ENCODE assay signal across 18 cellular contexts in genomic region chr12:95141305-95141704, GRCh38.
A peak's percentile ranks its signal among the peaks of the same experiment; 100 is the strongest.
DNase-seq lines count a peak whose midpoint lies in the region; ATAC-seq, FAIRE-seq and TF ChIP-seq lines count a peak whose summit lies in the region.
"Had no signal": no experiment of that assay in that cellular context is flagged by ENCODE, and none has a peak within 500 bp of the region (broad histone marks: within the 10 kb centered on the region; RNA-seq: fewer than 3 reads in every experiment).

No MANE protein-coding gene starts in this region.

- H3K79me2 ChIP-seq in HepG2 (ENCODE audit: insufficient read depth, low read length), result no peaks in the 10 kb centered on the region

- TF ChIP-seq POLR2A in right lobe of liver (IDR thresholded peaks at IDR 0.05) (no peak), HepG2 (IDR thresholded peaks at IDR 0.05; ENCODE audit: insufficient read depth in 1 of 2, low read depth in 2 of 2, low read length in 2 of 2) (no peak)

- no peak overlapping the region for H2AFZ ChIP-seq in HepG2 (ENCODE audit: low read length)

- TF ChIP-seq EP300 in HepG2 (IDR thresholded peaks at IDR 0.05; ENCODE audit: low read depth in 2 of 2, low read length in 2 of 2), result no peak
- TF ChIP-seq EP300 in HepG2 (CRISPR knock-in tag; IDR thresholded peaks at IDR 0.05; ENCODE audit: borderline replicate concordance), result no peak

- H3K9me3 ChIP-seq in right lobe of liver (no peaks in the 10 kb centered on the region), HepG2 (ENCODE audit: low read length) (no peaks in the 10 kb centered on the region)
- no peaks in the 10 kb centered on the region for H3K9me3 ChIP-seq in CD4-positive, alpha-beta memory T cell (ENCODE audit: control insufficient read depth in 1 of 2, low read length in 2 of 2)
- H3K9me3 ChIP-seq: Caco-2 had no signal

- DNase-seq in right lobe of liver (no peak), HepG2 (ENCODE audit: low spot score) (no peak), NCI-H82 (lab: John Stamatoyannopoulos, UW) (peak; percentile 90), dermis blood vessel endothelial cell (peak; percentile 76), SKM-1 treated with dmso at 0.1 percent for 144 hours (lab: John Stamatoyannopoulos, UW; ENCODE audit: unreplicated experiment) (no peak), left ventricle myocardium superior (no peak)
- DNase-seq in CD4-positive, alpha-beta memory T cell, result no peak
- DNase-seq: C1 segment of cervical spinal cord; Caco-2; CD8-positive, alpha-beta T cell; DMS153; DND-41; GOT3; HCEC 1CT had no signal

- H3K4me1 ChIP-seq in right lobe of liver (peaks cover 0 to 9% (median 0%) of the 10 kb centered on the region in 4 donors), HepG2 (ENCODE audit: insufficient read depth, low read length) (peaks cover 10% of the 10 kb centered on the region)
- H3K4me1 ChIP-seq in CD4-positive, alpha-beta memory T cell (ENCODE audit: insufficient read depth, low read length), result no peaks in the 10 kb centered on the region

- H3K4me3 ChIP-seq in right lobe of liver (no peak overlapping the region), HepG2 (replicated peaks in 1 of 3; ENCODE audit: insufficient read depth in 1 of 3, low read depth in 2 of 3, low read length in 3 of 3) (no peak overlapping the region)
- no peak overlapping the region for H3K4me3 ChIP-seq in CD4-positive, alpha-beta memory T cell (ENCODE audit: low read length in 2 of 2)
- H3K4me3 ChIP-seq: GM12878 had no signal

- H3K4me3 Mint-ChIP-seq in CD4-positive, alpha-beta memory T cell, result no peak overlapping the region
- H3K4me3 Mint-ChIP-seq: CD8-positive, alpha-beta T cell had no signal

- TF ChIP-seq RAD21 in HepG2 (CRISPR knock-in tag; IDR thresholded peaks at IDR 0.05), result no peak

- no TSS peak for BruUV-seq in HepG2 (replicated peaks; lab: Mats Ljungman, UMichigan)

- H3K27ac ChIP-seq in right lobe of liver, result no peak overlapping the region
- no peak overlapping the region for H3K27ac ChIP-seq in HepG2 (ENCODE audit: extremely low read length, insufficient read depth, low read length)
- H3K27ac ChIP-seq in CD4-positive, alpha-beta memory T cell (ENCODE audit: low read depth, low read length), result no peak overlapping the region

- H3K27ac Mint-ChIP-seq in CD4-positive, alpha-beta memory T cell, result no peak overlapping the region
- H3K27ac Mint-ChIP-seq: CD8-positive, alpha-beta T cell had no signal

- TF ChIP-seq CTCF in right lobe of liver (IDR thresholded peaks at IDR 0.05), result no peak
- no peak for TF ChIP-seq CTCF in HepG2 (CRISPR knock-in tag; IDR thresholded peaks at IDR 0.05)

- ATAC-seq in right lobe of liver (peak; percentile 34 to 74 (median 54)), HepG2 (no peak), left ventricle myocardium superior (no peak)
- ATAC-seq: CD8-positive, alpha-beta T cell; GM12878 had no signal

- H3K9ac ChIP-seq in HepG2 (ENCODE audit: insufficient read depth, low read depth, low read length), result no peak overlapping the region

- intact Hi-C loops in right lobe of liver (cut with DNase I) (no loop called here), HepG2 (cut with micrococcal nuclease; ENCODE audit: unreplicated experiment) (no loop called here), left ventricle myocardium superior (cut with micrococcal nuclease) (no loop called here)
- intact Hi-C loops in CD4-positive, alpha-beta memory T cell (cut with micrococcal nuclease), result no loop called here

- CTCF ChIA-PET in HepG2 (lab: Yijun Ruan, JAX; ENCODE audit: low intra/inter-chr PET ratio, low total read pairs), result no interaction called here
- CTCF ChIA-PET in CD4-positive, alpha-beta memory T cell (lab: Charles Lee; ENCODE audit: partially characterized antibody), result interaction anchor here (0.5 to 0.8 kb wide), 3 partner anchors 9 to 368 kb away, joined by 3 read pairs; no protein-coding TSS in a partner anchor

- H3K27me3 Mint-ChIP-seq in CD4-positive, alpha-beta memory T cell, result peaks cover 0 to 1% of the 10 kb centered on the region in 2 donors

- POLR2A ChIA-PET in HepG2 (lab: Yijun Ruan, JAX), result no interaction called here
- POLR2A ChIA-PET in CD4-positive, alpha-beta memory T cell (lab: Charles Lee; ENCODE audit: partially characterized antibody), result no interaction called here

- no peaks in the 10 kb centered on the region for H4K20me1 ChIP-seq in HepG2 (ENCODE audit: insufficient read depth, low read length)

- 65% methylated on average over 3 of the region's 4 CpGs for WGBS in right lobe of liver (ENCODE audit: insufficient coverage, low coverage, low lambda C conversion rate, missing lambda C conversion rate)
- 96% methylated on average over 4 of the region's 4 CpGs for WGBS in HepG2 (ENCODE audit: low lambda C conversion rate)

- no peaks in the 10 kb centered on the region for H3K27me3 ChIP-seq in right lobe of liver
- H3K27me3 ChIP-seq in HepG2 (ENCODE audit: control insufficient read depth in 1 of 2, insufficient read depth in 2 of 2, low read length in 2 of 2), result no peaks in the 10 kb centered on the region
- no peaks in the 10 kb centered on the region for H3K27me3 ChIP-seq in CD4-positive, alpha-beta memory T cell (ENCODE audit: insufficient read depth, low read length)

- H3K4me2 ChIP-seq in HepG2 (ENCODE audit: low read depth, low read length), result no peak overlapping the region

- H3K36me3 ChIP-seq in right lobe of liver (no peaks in the 10 kb centered on the region), HepG2 (replicated peaks in 1 of 2; ENCODE audit: control insufficient read depth in 1 of 2, insufficient read depth in 2 of 2, low read length in 2 of 2) (no peaks in the 10 kb centered on the region)
- H3K36me3 ChIP-seq in CD4-positive, alpha-beta memory T cell (ENCODE audit: insufficient read depth, low read length), result no peaks in the 10 kb centered on the region

- H3K36me3 Mint-ChIP-seq in CD4-positive, alpha-beta memory T cell, result no peaks in the 10 kb centered on the region
- H3K36me3 Mint-ChIP-seq: CD8-positive, alpha-beta T cell had no signal

- in situ Hi-C loops in HepG2 (cut with HindIII; ENCODE audit: extremely low pct_ligation_motif_present, low pct_unique_long_range_greater_than_20kb), result no loop called here

- H3K4me1 Mint-ChIP-seq in CD4-positive, alpha-beta memory T cell, result no peaks in the 10 kb centered on the region

- no peaks in the 10 kb centered on the region for H3K9me3 Mint-ChIP-seq in CD4-positive, alpha-beta memory T cell
- H3K9me3 Mint-ChIP-seq: CD8-positive, alpha-beta T cell had no signal

- FAIRE-seq in HepG2 (lab: Jason Lieb, UNC), result no peak
- FAIRE-seq: G401.6, GM12878, GM18507, H54 had no signal

TF ChIP-seq in HepG2, 621 proteins besides CTCF, POLR2A, EP300 and RAD21:
- no peak for TF ChIP-seq ZMYM4 (CRISPR knock-in tag; IDR thresholded peaks at IDR 0.05)
- TF ChIP-seq ZBTB10 (CRISPR knock-in tag; IDR thresholded peaks at IDR 0.05; ENCODE audit: borderline replicate concordance), result no peak
- TF ChIP-seq TRIM24 (CRISPR knock-in tag; IDR thresholded peaks at IDR 0.05), result no peak
- TF ChIP-seq ZFP1 (CRISPR knock-in tag; IDR thresholded peaks at IDR 0.05), result no peak
- no peak for TF ChIP-seq ZNF749 (CRISPR knock-in tag; IDR thresholded peaks at IDR 0.05; ENCODE audit: borderline replicate concordance)
- TF ChIP-seq GLMP (CRISPR knock-in tag; IDR thresholded peaks at IDR 0.05; ENCODE audit: borderline replicate concordance), result no peak
- TF ChIP-seq KDM6A (CRISPR knock-in tag; IDR thresholded peaks at IDR 0.05; ENCODE audit: low read depth), result no peak
- no peak for TF ChIP-seq DMTF1 (CRISPR knock-in tag; IDR thresholded peaks at IDR 0.05)
- TF ChIP-seq KDM3A (CRISPR knock-in tag; IDR thresholded peaks at IDR 0.05; ENCODE audit: low read depth), result no peak
TF ChIP-seq in HepG2: peak in this region for 0.

Comparison
In these comparisons a context has a peak if more than half of its experiments do, and no peak if none do; other contexts are left out.
1. ATAC-seq: peak in right lobe of liver (4 of 4); none in HepG2 (single experiment) and left ventricle myocardium superior (single experiment).
2. DNase-seq: peak in NCI-H82 (single experiment) and dermis blood vessel endothelial cell (single experiment); none in right lobe of liver (0 of 3), HepG2 (single experiment), CD4-positive, alpha-beta memory T cell (0 of 5), SKM-1 treated with dmso at 0.1 percent for 144 hours (single experiment) and left ventricle myocardium superior (single experiment).